In genomic region chr10:48667960-48668541, GRCh38 we compare ENCODE assay signal across 10 cellular contexts. TPM values are rescaled to one million over a fixed set of nuclear protein-coding genes. Genes with fewer than 3 reads are reported as not detected.
DNase-seq lines count a peak whose midpoint lies in the region; ATAC-seq lines count a peak whose summit lies in the region.
"Had no signal": no experiment of that assay in that cellular context is flagged by ENCODE, and none has a peak within 500 bp of the region (broad histone marks: within the 10 kb centered on the region; RNA-seq: fewer than 3 reads in every experiment).

No MANE protein-coding gene starts in this region.

- peaks cover 43 to 70% of the 10 kb centered on the region in 2 donors for H3K4me1 Mint-ChIP-seq in stimulated activated naive B cell treated with anti-CD40 and anti-IgM and Interleukin-4, amounts not matched to agents 10 μg/mL and 1 μg/mL and 100 μg/mL, for 72 hours
- no peaks in the 10 kb centered on the region for H3K4me1 Mint-ChIP-seq in immature natural killer cell

- H3K27me3 ChIP-seq in H7 (ENCODE audit: control insufficient read depth, insufficient read depth, low read length), result no peaks in the 10 kb centered on the region

- H3K4me3 ChIP-seq in H7 (ENCODE audit: insufficient read depth, low read depth, low read length), result no peak overlapping the region

- peak overlapping the region; percentile 96 for H3K27ac Mint-ChIP-seq in stimulated activated naive B cell treated with anti-CD40 and anti-IgM and Interleukin-4, amounts not matched to agents 10 μg/mL and 1 μg/mL and 100 μg/mL, for 72 hours
- H3K27ac Mint-ChIP-seq in immature natural killer cell, result no peak overlapping the region
- H3K27ac Mint-ChIP-seq: activated naive CD4-positive, alpha-beta T cell treated with anti-CD3 and anti-CD28 coated beads, Interleukin-2, amount 50 U/mL, for 72 hours had no signal

- ATAC-seq in GM18909 (IDR thresholded peaks at IDR 0.05; ENCODE audit: poor library complexity, unreplicated experiment), result peak; percentile 50
- ATAC-seq in HG02759 (IDR thresholded peaks at IDR 0.05; ENCODE audit: unreplicated experiment), result peak; percentile 44
- peak; percentile 64 to 70 for ATAC-seq in stimulated activated naive B cell treated with anti-CD40 and anti-IgM and Interleukin-4, amounts not matched to agents 10 μg/mL and 1 μg/mL and 100 μg/mL, for 72 hours (replicated peaks)
- ATAC-seq: activated naive CD4-positive, alpha-beta T cell treated with anti-CD3 and anti-CD28 coated beads, Interleukin-2, amount 50 U/mL, for 72 hours had no signal

- peaks cover 5 to 8% of the 10 kb centered on the region in 2 donors for H3K9me3 Mint-ChIP-seq in stimulated activated naive B cell treated with anti-CD40 and anti-IgM and Interleukin-4, amounts not matched to agents 10 μg/mL and 1 μg/mL and 100 μg/mL, for 72 hours
- H3K9me3 Mint-ChIP-seq in immature natural killer cell, result peaks cover 0 to 6% (median 2%) of the 10 kb centered on the region in 6 donors

- DNase-seq in NOMO-1 (lab: John Stamatoyannopoulos, UW; ENCODE audit: unreplicated experiment in 2 of 2) (peak; percentile 91 to 96), immature natural killer cell (no peak), H7 (no peak), SW 1271 (lab: John Stamatoyannopoulos, UW) (no peak)
- DNase-seq in stimulated activated naive B cell treated with anti-CD40 and anti-IgM and Interleukin-4, amounts not matched to agents 10 μg/mL and 1 μg/mL and 100 μg/mL, for 72 hours, result peak; percentile 95
- DNase-seq: NCI-H1092 treated with DMSO at 0.1 percent for 48 hours had no signal

- peak overlapping the region; percentile 54 to 61 for H3K4me3 Mint-ChIP-seq in stimulated activated naive B cell treated with anti-CD40 and anti-IgM and Interleukin-4, amounts not matched to agents 10 μg/mL and 1 μg/mL and 100 μg/mL, for 72 hours
- no peak overlapping the region for H3K4me3 Mint-ChIP-seq in immature natural killer cell
- H3K4me3 Mint-ChIP-seq: T-cell had no signal

- no peaks in the 10 kb centered on the region for H3K27me3 Mint-ChIP-seq in stimulated activated naive B cell treated with anti-CD40 and anti-IgM and Interleukin-4, amounts not matched to agents 10 μg/mL and 1 μg/mL and 100 μg/mL, for 72 hours
- H3K27me3 Mint-ChIP-seq in immature natural killer cell (ENCODE audit: low read depth in 3 of 3), result peaks cover 0 to 6% (median 4%) of the 10 kb centered on the region in 3 donors

- no peaks in the 10 kb centered on the region for H3K36me3 ChIP-seq in H7 (replicated peaks; ENCODE audit: control insufficient read depth, insufficient read depth, low read length)

- H3K36me3 Mint-ChIP-seq in stimulated activated naive B cell treated with anti-CD40 and anti-IgM and Interleukin-4, amounts not matched to agents 10 μg/mL and 1 μg/mL and 100 μg/mL, for 72 hours, result peaks cover 11 to 16% of the 10 kb centered on the region in 2 donors
- H3K36me3 Mint-ChIP-seq in immature natural killer cell, result peaks cover 0 to 4% (median 4%) of the 10 kb centered on the region in 3 donors
- H3K36me3 Mint-ChIP-seq: T-cell had no signal

RNA-seq across cellular contexts. Expression of gene WDFY4, which starts 16.6 kb away (rescaled TPM):
- 1 to 10 TPM in 2 of 3 donors, not detected in 1; 1.0 to 2.2 TPM for polyA plus RNA-seq in immature natural killer cell
- total RNA-seq in H7 (2014; rRNA removed; shearing (Covaris generic)), result not detected in 2 replicates

Comparison
In these comparisons a context has a peak if more than half of its experiments do, and no peak if none do; other contexts are left out.
1. DNase-seq: peak in NOMO-1 (2 of 2) and stimulated activated naive B cell treated with anti-CD40 and anti-IgM and Interleukin-4, amounts not matched to agents 10 μg/mL and 1 μg/mL and 100 μg/mL, for 72 hours (single experiment); none in immature natural killer cell (0 of 3), H7 (single experiment) and SW 1271 (0 of 2).
2. H3K4me3 Mint-ChIP-seq: peak in stimulated activated naive B cell treated with anti-CD40 and anti-IgM and Interleukin-4, amounts not matched to agents 10 μg/mL and 1 μg/mL and 100 μg/mL, for 72 hours (2 of 2); none in immature natural killer cell (0 of 5).
3. Peak in every context shown above with its lines, with median percentiles within 50 percentile points of each other: ATAC-seq.